19 cellular contexts compared by ENCODE assay signal in the genomic region with DNA sequence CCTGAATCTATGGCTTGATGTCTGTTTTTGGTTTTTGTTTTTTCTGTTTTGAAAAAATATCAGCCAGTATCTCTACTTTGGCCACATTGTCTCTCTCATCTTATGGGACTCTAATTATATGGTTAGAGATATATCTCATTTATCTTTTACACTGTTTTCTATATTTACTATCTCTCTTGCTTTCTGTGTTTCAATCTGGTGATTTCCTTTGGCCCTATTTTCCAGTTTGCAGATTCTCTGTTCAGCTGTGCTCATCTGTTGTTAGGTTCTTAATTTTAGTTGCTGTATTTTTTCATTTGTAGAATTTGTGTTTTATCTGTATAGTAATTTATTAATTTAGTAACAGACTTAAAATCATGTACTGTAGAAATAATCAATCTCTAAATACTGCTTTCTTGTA. TPM values are rescaled to one million over a fixed set of nuclear protein-coding genes. Genes with fewer than 3 reads are reported as not detected.
A peak's percentile ranks its signal among the peaks of the same experiment; 100 is the strongest.
DNase-seq lines count a peak whose midpoint lies in the region; ATAC-seq, FAIRE-seq and TF ChIP-seq lines count a peak whose summit lies in the region.
"Had no signal": no experiment of that assay in that cellular context is flagged by ENCODE, and none has a peak within 500 bp of the region (broad histone marks: within the 10 kb centered on the region; RNA-seq: fewer than 3 reads in every experiment).

No MANE protein-coding gene starts in this region.

- DNase-seq in K562 (ENCODE audit: extremely low read depth in 1 of 4, low spot score in 3 of 4), result no peak
- DNase-seq in endothelial cell (ENCODE audit: low spot score), result no peak
- DNase-seq in spleen, result no peak
- DNase-seq in midbrain (lab: John Stamatoyannopoulos, UW), result no peak
- no peak for DNase-seq in NCI-H1092 (lab: John Stamatoyannopoulos, UW)
- DNase-seq: C1 segment of cervical spinal cord; Calu3; CD4-positive, alpha-beta memory T cell; COR-L47; DMS153; DND-41; GDM1; GM23248; H7; HCEC 1CT had no signal

- no peak overlapping the region for H3K27ac ChIP-seq in HEK293 (ENCODE audit: extremely low read depth, low read depth, low read length)
- no peak overlapping the region for H3K27ac ChIP-seq in K562 (ENCODE audit: extremely low read depth, low read depth, low read length)
- H3K27ac ChIP-seq in spleen, result no peak overlapping the region
- H3K27ac ChIP-seq: GM23248 had no signal

- CTCF ChIA-PET in HEK293 (lab: Yijun Ruan, JAX) (interaction anchor here (0.7 kb wide), 1 partner anchor 385 kb away, joined by 3 read pairs; no protein-coding TSS in a partner anchor), K562 (lab: Yijun Ruan, JAX; ENCODE audit: low intra/inter-chr PET ratio) (no interaction called here)

- TF ChIP-seq CTCF in HEK293 (tag by site-specific recombination; IDR thresholded peaks at IDR 0.05) (no peak), K562 (IDR thresholded peaks at IDR 0.05 in 2 of 3, conservative IDR thresholded peaks at IDR 0.05 in 1 of 3; ENCODE audit: insufficient read depth in 2 of 3, low read depth in 1 of 3, low read length in 3 of 3) (no peak), endothelial cell (IDR thresholded peaks at IDR 0.05; ENCODE audit: unreplicated experiment) (no peak), spleen (IDR thresholded peaks at IDR 0.05 in 8 of 11, conservative IDR thresholded peaks at IDR 0.05 in 3 of 11) (no peak)

- peaks cover 30% of the 10 kb centered on the region for H3K36me3 Mint-ChIP-seq in endothelial cell (ENCODE audit: low read depth, unreplicated experiment)

- no peaks in the 10 kb centered on the region for H3K9me3 Mint-ChIP-seq in endothelial cell (ENCODE audit: unreplicated experiment)

- no peaks in the 10 kb centered on the region for H3K4me1 Mint-ChIP-seq in endothelial cell (ENCODE audit: unreplicated experiment)
- H3K4me1 Mint-ChIP-seq: CD4-positive, alpha-beta memory T cell had no signal

- H3K9ac ChIP-seq in K562 (ENCODE audit: insufficient read depth in 1 of 2, low read depth in 2 of 2, low read length in 2 of 2), result no peak overlapping the region
- H3K9ac ChIP-seq: GM23248 had no signal

- no peak overlapping the region for H2AFZ ChIP-seq in K562 (ENCODE audit: low read depth, low read length)
- H2AFZ ChIP-seq: GM23248 had no signal

- BruUV-seq in K562 (replicated peaks; lab: Mats Ljungman, UMichigan), result no TSS peak

- peak overlapping the region; percentile 62 for H3K4me3 Mint-ChIP-seq in endothelial cell (ENCODE audit: unreplicated experiment)
- H3K4me3 Mint-ChIP-seq: CD4-positive, alpha-beta memory T cell had no signal

- H3K4me1 ChIP-seq in HEK293 (ENCODE audit: control insufficient read depth, insufficient read depth, low read length) (no peaks in the 10 kb centered on the region), K562 (replicated peaks in 1 of 2; ENCODE audit: control insufficient read depth in 2 of 2, insufficient read depth in 2 of 2, low read length in 2 of 2) (no peaks in the 10 kb centered on the region; a peak in 1 of 5 replicates), spleen (no peaks in the 10 kb centered on the region)

- TF ChIP-seq EP300 in K562 (IDR thresholded peaks at IDR 0.05; ENCODE audit: low read length), result no peak

- TF ChIP-seq RAD21 in K562 (CRISPR knock-in tag; conservative IDR thresholded peaks at IDR 0.05 in 1 of 2, IDR thresholded peaks at IDR 0.05 in 1 of 2), result no peak

- H3K9me3 ChIP-seq in HEK293 (ENCODE audit: control insufficient read depth, insufficient read depth, low read depth, low read length), result no peaks in the 10 kb centered on the region
- peaks cover 8% of the 10 kb centered on the region for H3K9me3 ChIP-seq in K562 (replicated peaks; ENCODE audit: control insufficient read depth, insufficient read depth, low read depth, low read length)
- peaks cover 0 to 10% (median 3%) of the 10 kb centered on the region in 8 donors for H3K9me3 ChIP-seq in spleen

- TF ChIP-seq POLR2A in K562 (conservative IDR thresholded peaks at IDR 0.05) (no peak), spleen (IDR thresholded peaks at IDR 0.05) (no peak)

- intact Hi-C loops in K562 (cut with micrococcal nuclease), result no loop called here
- intact Hi-C loops in spleen (cut with DNase I; ENCODE audit: low total_unique reads), result no loop called here

- no peaks in the 10 kb centered on the region for H4K20me1 ChIP-seq in K562 (replicated peaks; ENCODE audit: control insufficient read depth, insufficient read depth, low read length)

- peak; percentile 3 for FAIRE-seq in G401.6 (lab: Jason Lieb, UNC)
- FAIRE-seq in K562 (lab: Jason Lieb, UNC), result no peak
- FAIRE-seq: GM12891 had no signal

- H3K9me1 ChIP-seq in K562 (ENCODE audit: control insufficient read depth, insufficient read depth, low read length), result no peaks in the 10 kb centered on the region

- H3K27me3 Mint-ChIP-seq in endothelial cell (ENCODE audit: unreplicated experiment), result peaks cover 2% of the 10 kb centered on the region
- H3K27me3 Mint-ChIP-seq: CD4-positive, alpha-beta memory T cell had no signal

- ATAC-seq in K562 (no peak), HG03520 (IDR thresholded peaks at IDR 0.05; ENCODE audit: unreplicated experiment) (no peak)

- POLR2A ChIA-PET in HEK293 (lab: Yijun Ruan, JAX) (no interaction called here), K562 (lab: Yijun Ruan, JAX) (no interaction called here)

- H3K4me2 ChIP-seq in K562 (ENCODE audit: insufficient read depth, low read length), result no peak overlapping the region

- in situ Hi-C loops in K562 (cut with MboI), result no loop called here

- peaks cover 50 to 51% of the 10 kb centered on the region in 2 experiments for H3K36me3 ChIP-seq in HEK293 (ENCODE audit: control insufficient read depth in 2 of 2, insufficient read depth in 1 of 2, low read length in 2 of 2)
- H3K36me3 ChIP-seq in K562 (ENCODE audit: control insufficient read depth, insufficient read depth, low read length), result peaks cover 34% of the 10 kb centered on the region; the same call in 2 of the 3 replicates
- peaks cover 6 to 99% (median 61%) of the 10 kb centered on the region in 6 donors for H3K36me3 ChIP-seq in spleen

- H3K79me2 ChIP-seq in K562 (ENCODE audit: control insufficient read depth, insufficient read depth, low read length), result no peaks in the 10 kb centered on the region

- H3K27me3 ChIP-seq in K562 (ENCODE audit: control insufficient read depth in 2 of 2, insufficient read depth in 2 of 2, low read length in 2 of 2) (no peaks in the 10 kb centered on the region), spleen (replicated peaks in 1 of 7) (no peaks in the 10 kb centered on the region)

- no peak overlapping the region for H3K27ac Mint-ChIP-seq in endothelial cell (ENCODE audit: unreplicated experiment)
- H3K27ac Mint-ChIP-seq: CD4-positive, alpha-beta memory T cell had no signal

- H3K4me3 ChIP-seq in HEK293 (ENCODE audit: low read depth, low read length), result no peak overlapping the region
- no peak overlapping the region for H3K4me3 ChIP-seq in K562
- no peak overlapping the region for H3K4me3 ChIP-seq in spleen
- H3K4me3 ChIP-seq: GM23248 had no signal

TF ChIP-seq in HEK293, 187 proteins besides CTCF, POLR2A, EP300 and RAD21 (continues in another document):
- TF ChIP-seq ZFP69B (tag by site-specific recombination; IDR thresholded peaks at IDR 0.05), result no peak

TF ChIP-seq in K562, 482 proteins besides CTCF, POLR2A, EP300 and RAD21 (continues in another document):
- no peak for TF ChIP-seq XRCC3 (IDR thresholded peaks at IDR 0.05)
- TF ChIP-seq ETS2 (tag; IDR thresholded peaks at IDR 0.05; ENCODE audit: borderline replicate concordance, poor library complexity, severe bottlenecking), result no peak

RNA-seq across cellular contexts. Expression of a gene that starts 41.3 kb away (rescaled TPM):
- total RNA-seq in K562 (2011; cell fraction: chromatin; rRNA removed; ENCODE audit: low replicate concordance), result 7.9 and 9.7 TPM in 2 replicates
- total RNA-seq in K562 (2011; cell fraction: nucleolus; rRNA removed), result 6.7 and 7.7 TPM in 2 replicates
- 14.0 and 20.2 TPM in 2 replicates for total RNA-seq in K562 (2011; cell fraction: nucleoplasm; rRNA removed)
- total RNA-seq in K562 (2014; rRNA removed), result 3.3 and 5.3 TPM in 2 replicates
- total RNA-seq in K562 (2014; rRNA removed; fragmentation: Illumina TruSeq; extraction: Trizol), result 4.5 and 6.1 TPM in 2 replicates
- 4.9 and 5.4 TPM in 2 replicates for total RNA-seq in K562 (2015; rRNA removed; fragmentation: Illumina TruSeq; extraction: Trizol)
- total RNA-seq in K562 (2021), result 4.0 and 5.1 TPM in 2 replicates
- polyA plus RNA-seq in K562 (2011; rRNA removed), result 4.3 and 5.0 TPM in 2 replicates
- 2.4 and 3.0 TPM in 2 replicates for polyA plus RNA-seq in K562 (2011; cell fraction: cytosol; rRNA removed)
- 3.4 and 5.1 TPM in 2 replicates for polyA plus RNA-seq in K562 (2011; cell fraction: nucleus; rRNA removed)
- polyA plus RNA-seq in K562 (2012), result 4.7 and 4.8 TPM in 2 replicates
- polyA plus RNA-seq in K562 (2014; fragmentation: Illumina TruSeq; extraction: Trizol), result 6.5 and 7.5 TPM in 2 replicates
- 1 to 10 TPM; 3.7 to 4.6 TPM for polyA plus RNA-seq in K562 (2014; fragmentation: Nextera tagmentation; extraction: Ambion mirVana)
- 5.2 and 7.7 TPM in 2 replicates for polyA plus RNA-seq in K562 (2014; rRNA removed)
- 8.4 and 10.2 TPM in 2 replicates for polyA minus RNA-seq in K562 (2011; rRNA and poly(A)+ RNA removed)
- 1.6 and 1.8 TPM in 2 replicates for polyA minus RNA-seq in K562 (2011; cell fraction: cytosol; rRNA and poly(A)+ RNA removed)
- polyA minus RNA-seq in K562 (2011; cell fraction: nucleus; rRNA and poly(A)+ RNA removed), result 9.8 and 15.1 TPM in 2 replicates
- total RNA-seq in endothelial cell (ENCODE audit: unreplicated experiment), result 10.5 TPM
- total RNA-seq in spleen, result 10 to 100 TPM in 3 of 7 donors, 1 to 10 TPM in 4; 5.3 to 12.1 (median 9.9) TPM
- 10 to 100 TPM in 1 of 3 donors, 1 to 10 TPM in 2; 6.0 to 10.0 (median 6.8) TPM for polyA plus RNA-seq in spleen

RNA-seq across cellular contexts. Expression of a gene that starts 47.6 kb away (rescaled TPM):
- 10.7 and 35.3 TPM in 2 replicates for total RNA-seq in K562 (2011; cell fraction: chromatin; rRNA removed; ENCODE audit: low replicate concordance)
- total RNA-seq in K562 (2011; cell fraction: nucleolus; rRNA removed), result 5.8 and 6.7 TPM in 2 replicates
- total RNA-seq in K562 (2011; cell fraction: nucleoplasm; rRNA removed), result 14.2 and 21.4 TPM in 2 replicates
- total RNA-seq in K562 (2014; rRNA removed) (42.1 and 46.1 TPM in 2 replicates), K562 (2014; rRNA removed; fragmentation: Illumina TruSeq; extraction: Trizol) (36.2 and 40.9 TPM in 2 replicates), K562 (2015; rRNA removed; fragmentation: Illumina TruSeq; extraction: Trizol) (26.2 and 31.3 TPM in 2 replicates), K562 (2021) (29.5 and 30.3 TPM in 2 replicates), endothelial cell (ENCODE audit: unreplicated experiment) (41.9 TPM), spleen (100 to 1,000 TPM in 4 of 7 donors, 10 to 100 TPM in 3; 83.3 to 179 (median 119) TPM)
- polyA plus RNA-seq in K562 (2011; rRNA removed) (42.3 and 54.4 TPM in 2 replicates), K562 (2014; fragmentation: Illumina TruSeq; extraction: Trizol) (44.3 and 54.0 TPM in 2 replicates), K562 (2014; fragmentation: Nextera tagmentation; extraction: Ambion mirVana) (10 to 100 TPM; 12.3 to 13.0 TPM), K562 (2014; rRNA removed) (39.5 and 40.7 TPM in 2 replicates), spleen (10 to 100 TPM; 25.9 to 51.5 (median 26.8) TPM)
- polyA plus RNA-seq in K562 (2011; cell fraction: cytosol; rRNA removed), result 18.1 and 31.4 TPM in 2 replicates
- polyA plus RNA-seq in K562 (2011; cell fraction: nucleus; rRNA removed), result 14.6 and 24.3 TPM in 2 replicates
- polyA plus RNA-seq in K562 (2012), result 23.8 and 27.6 TPM in 2 replicates
- 53.5 and 57.6 TPM in 2 replicates for polyA minus RNA-seq in K562 (2011; rRNA and poly(A)+ RNA removed)
- polyA minus RNA-seq in K562 (2011; cell fraction: cytosol; rRNA and poly(A)+ RNA removed), result 18.4 and 24.2 TPM in 2 replicates
- 6.7 and 11.4 TPM in 2 replicates for polyA minus RNA-seq in K562 (2011; cell fraction: nucleus; rRNA and poly(A)+ RNA removed)
